ENCODE assay signal across 14 cellular contexts in the genomic region with DNA sequence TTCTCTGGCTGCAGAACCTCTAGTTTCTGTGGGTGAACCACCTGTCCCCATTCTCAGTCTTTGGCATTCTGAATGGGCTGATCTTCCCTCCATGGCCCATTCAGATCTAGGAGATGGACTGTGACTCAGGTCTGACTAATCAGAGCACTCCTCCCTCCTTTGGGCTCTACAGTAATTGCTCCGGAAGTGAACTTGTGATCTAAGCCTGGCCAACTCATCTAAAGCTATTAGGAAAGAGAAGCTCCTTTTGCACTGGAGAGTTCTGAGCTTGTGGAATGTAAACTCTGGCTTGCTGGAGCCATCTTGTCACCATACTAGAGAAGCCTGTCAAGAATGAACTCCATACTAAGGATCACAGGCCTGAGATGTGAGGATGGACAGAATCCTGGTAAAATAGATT.
DNase-seq lines count a peak whose midpoint lies in the region; ATAC-seq, FAIRE-seq and TF ChIP-seq lines count a peak whose summit lies in the region.
"Had no signal": no experiment of that assay in that cellular context is flagged by ENCODE, and none has a peak within 500 bp of the region (broad histone marks: within the 10 kb centered on the region; RNA-seq: fewer than 3 reads in every experiment).

No MANE protein-coding gene starts in this region.

- DNase-seq in NOMO-1 treated with DMSO at 0.1 percent for 48 hours (lab: John Stamatoyannopoulos, UW; ENCODE audit: unreplicated experiment) (peak; percentile 3), NOMO-1 (lab: John Stamatoyannopoulos, UW; ENCODE audit: unreplicated experiment in 2 of 2) (no peak), RKO (ENCODE audit: low spot score) (peak; percentile 93), fibroblast of mammary gland (ENCODE audit: low read depth) (peak; percentile 25), urothelium cell line (ENCODE audit: low spot score) (peak; percentile 69), NCI-H1694 (lab: John Stamatoyannopoulos, UW) (no peak)
- DNase-seq: activated naive CD4-positive, alpha-beta T cell treated with anti-CD3 and anti-CD28 coated beads, Interleukin-2, amount 10 ng/mL, durations not matched to agents 7 days and 5 days; DND-41; Peyer's patch; thyroid gland had no signal

- ATAC-seq in HG03342 (IDR thresholded peaks at IDR 0.05; ENCODE audit: unreplicated experiment) (no peak), GM19463 (IDR thresholded peaks at IDR 0.05; ENCODE audit: unreplicated experiment) (no peak)
- ATAC-seq: natural killer cell treated with Interleukin-12 subunit alpha and Interleukin-12 subunit beta and Interleukin-15 and Interleukin-18, amount 100 ng/mL, for 72 hours had no signal

- H3K4me3 ChIP-seq in fibroblast of mammary gland (ENCODE audit: control insufficient read depth, low read depth, low read length) = no peak overlapping the region
- H3K4me3 ChIP-seq: Peyer's patch, thyroid gland had no signal

- TF ChIP-seq CTCF in fibroblast of mammary gland (conservative IDR thresholded peaks at IDR 0.05; ENCODE audit: control insufficient read depth, insufficient read depth, low read depth, low read length) = no peak

- FAIRE-seq in urothelium cell line (lab: Jason Lieb, UNC) = no peak
- FAIRE-seq: A204.1 had no signal

Comparison
In these comparisons a context has a peak if more than half of its experiments do, and no peak if none do; other contexts are left out.
1. DNase-seq: peak in NOMO-1 treated with DMSO at 0.1 percent for 48 hours (single experiment), RKO (single experiment), fibroblast of mammary gland (single experiment) and urothelium cell line (single experiment); none in NOMO-1 (0 of 2) and NCI-H1694 (single experiment).